ENCODE assay signal across 30 cellular contexts in the genomic region with DNA sequence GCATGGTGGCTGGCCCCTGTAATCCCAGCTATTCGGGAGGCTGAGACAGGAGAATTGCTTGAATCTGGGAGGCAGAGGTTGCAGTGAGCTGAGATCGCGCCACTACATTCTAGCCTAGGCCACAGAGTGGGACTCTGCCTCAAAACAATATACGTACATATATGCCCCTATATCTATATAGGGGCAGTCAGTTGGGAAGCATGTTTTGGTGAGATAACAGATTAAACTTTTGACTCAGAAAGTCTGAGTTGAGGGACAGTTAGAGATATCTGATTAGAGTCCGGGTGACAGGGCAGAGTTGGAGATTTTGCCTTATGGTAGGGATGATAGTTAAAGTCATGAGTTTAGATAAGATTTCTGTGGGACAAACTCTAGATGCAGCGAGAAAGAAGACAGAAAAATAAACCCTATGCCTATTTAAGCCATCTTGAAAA.
"Had no signal": no experiment of that assay in that cellular context is flagged by ENCODE, and none has a peak within 500 bp of the region (broad histone marks: within the 10 kb centered on the region; RNA-seq: fewer than 3 reads in every experiment).

No MANE protein-coding gene starts in this region.

- H3K9me3 Mint-ChIP-seq: dendritic cell treated with granulocyte-macrophage colony-stimulating factor and Interleukin-4, amounts not matched to agents 40 ng/mL and 50 ng/mL, for 4 days; endodermal cell; mesothelial cell of epicardium; naive B cell; natural killer cell treated with Interleukin-12 subunit alpha and Interleukin-12 subunit beta and Interleukin-15 and Interleukin-18, amount 100 ng/mL, for 72 hours; neural crest cell; stimulated activated effector memory CD8-positive, alpha-beta T cell treated with anti-CD3 and anti-CD28 coated beads, Interleukin-12 subunit alpha, Interleukin-12 subunit beta, amount 100 ng/mL, for 72 hours had no signal

- H3K27me3 ChIP-seq: colonic mucosa, esophagus muscularis mucosa, foreskin keratinocyte, gastroesophageal sphincter, heart left ventricle, hepatocyte, neutrophil, right lobe of liver, stomach, thyroid gland had no signal

- H3K36me3 Mint-ChIP-seq: mesothelial cell of epicardium; naive B cell; natural killer cell treated with Interleukin-12 subunit alpha and Interleukin-12 subunit beta and Interleukin-15 and Interleukin-18, amount 100 ng/mL, for 72 hours; stimulated activated effector memory CD8-positive, alpha-beta T cell treated with anti-CD3 and anti-CD28 coated beads, Interleukin-12 subunit alpha, Interleukin-12 subunit beta, amount 100 ng/mL, for 72 hours; type B pancreatic cell had no signal

- H3K4me1 Mint-ChIP-seq: endodermal cell, neural crest cell had no signal

- H3K4me3 ChIP-seq: colonic mucosa, esophagus muscularis mucosa, gastroesophageal sphincter, heart left ventricle, hepatocyte, mucosa of descending colon, right lobe of liver, smooth muscle cell, stomach, thyroid gland had no signal

- H3K27ac Mint-ChIP-seq: dendritic cell treated with granulocyte-macrophage colony-stimulating factor and Interleukin-4, amounts not matched to agents 40 ng/mL and 50 ng/mL, for 4 days; endodermal cell; mesothelial cell of epicardium; natural killer cell treated with Interleukin-12 subunit alpha and Interleukin-12 subunit beta and Interleukin-15 and Interleukin-18, amount 100 ng/mL, for 72 hours; stimulated activated effector memory CD8-positive, alpha-beta T cell treated with anti-CD3 and anti-CD28 coated beads, Interleukin-12 subunit alpha, Interleukin-12 subunit beta, amount 100 ng/mL, for 72 hours; type B pancreatic cell had no signal

- H3K4me2 ChIP-seq: hepatocyte, smooth muscle cell had no signal

- H2AFZ ChIP-seq: hepatocyte, parathyroid adenoma had no signal

- H3K4me1 ChIP-seq: colonic mucosa, parathyroid adenoma, right lobe of liver had no signal

- H3K27ac ChIP-seq: colonic mucosa, epithelial cell of prostate, esophagus muscularis mucosa, foreskin keratinocyte, gastroesophageal sphincter, heart left ventricle, hepatocyte, neutrophil, parathyroid adenoma, right lobe of liver, stomach, thyroid gland had no signal

- ATAC-seq: foreskin keratinocyte; gastroesophageal sphincter; heart left ventricle; left lobe of liver; mucosa of descending colon; natural killer cell treated with Interleukin-12 subunit alpha and Interleukin-12 subunit beta and Interleukin-15 and Interleukin-18, amount 100 ng/mL, for 72 hours; right lobe of liver; stimulated activated effector memory CD8-positive, alpha-beta T cell treated with anti-CD3 and anti-CD28 coated beads, Interleukin-12 subunit alpha, Interleukin-12 subunit beta, amount 100 ng/mL, for 72 hours had no signal

- H3K79me2 ChIP-seq: hepatocyte, parathyroid adenoma had no signal

- H3K27me3 Mint-ChIP-seq: dendritic cell treated with granulocyte-macrophage colony-stimulating factor and Interleukin-4, amounts not matched to agents 40 ng/mL and 50 ng/mL, for 4 days; naive B cell; progenitor cell of endocrine pancreas; type B pancreatic cell had no signal

- H3K9ac ChIP-seq: parathyroid adenoma had no signal

- DNase-seq: colonic mucosa; effector CD8-positive, alpha-beta T cell; endodermal cell; foreskin keratinocyte; heart left ventricle; kidney; mesenchymal stem cell; mucosa of descending colon; naive B cell; right lobe of liver; stimulated activated CD4-positive, alpha-beta T cell treated with anti-CD3 and anti-CD28 coated beads, Interleukin-2, amount 100 ng/mL, for 24 hours; stimulated activated CD4-positive, alpha-beta T cell treated with anti-CD3 and anti-CD28 coated beads, Interleukin-4, amount 100 ng/mL, for 24 hours; stimulated activated naive CD4-positive, alpha-beta T cell treated with Interleukin-2 at 50 U/mL for 16 hours; stomach; thyroid gland had no signal

- H3K4me3 Mint-ChIP-seq: dendritic cell treated with granulocyte-macrophage colony-stimulating factor and Interleukin-4, amounts not matched to agents 40 ng/mL and 50 ng/mL, for 4 days; endodermal cell; mesothelial cell of epicardium; natural killer cell treated with Interleukin-12 subunit alpha and Interleukin-12 subunit beta and Interleukin-15 and Interleukin-18, amount 100 ng/mL, for 72 hours; neural crest cell; stimulated activated effector memory CD8-positive, alpha-beta T cell treated with anti-CD3 and anti-CD28 coated beads, Interleukin-12 subunit alpha, Interleukin-12 subunit beta, amount 100 ng/mL, for 72 hours; type B pancreatic cell had no signal
